Comparison of ENCODE assay signal across 11 cellular contexts in genomic region chr20:34045294-34045693, GRCh38. TPM values are rescaled to one million over a fixed set of nuclear protein-coding genes. Genes with fewer than 3 reads are reported as not detected.
DNase-seq lines count a peak whose midpoint lies in the region; ATAC-seq and TF ChIP-seq lines count a peak whose summit lies in the region.
"Had no signal": no experiment of that assay in that cellular context is flagged by ENCODE, and none has a peak within 500 bp of the region (broad histone marks: within the 10 kb centered on the region; RNA-seq: fewer than 3 reads in every experiment).

No MANE protein-coding gene starts in this region.

- H3K27me3 ChIP-seq in Caco-2 (replicated peaks; ENCODE audit: control insufficient read depth, insufficient read depth, low read length) (no peaks in the 10 kb centered on the region), gastroesophageal sphincter (no peaks in the 10 kb centered on the region), ovary (no peaks in the 10 kb centered on the region), breast epithelium (no peaks in the 10 kb centered on the region)

- no peaks in the 10 kb centered on the region for H3K9me3 Mint-ChIP-seq in Caco-2 (ENCODE audit: unreplicated experiment)
- H3K9me3 Mint-ChIP-seq: activated CD4-positive, alpha-beta T cell treated with anti-CD3 and anti-CD28 coated beads, Interleukin-2, amount 10 ng/mL, durations not matched to agents 7 days and 5 days; activated naive CD4-positive, alpha-beta T cell treated with anti-CD3 and anti-CD28 coated beads, Interleukin-2, amount 10 ng/mL, durations not matched to agents 7 days and 5 days had no signal

- H3K4me1 ChIP-seq in Caco-2 (peaks cover 42% of the 10 kb centered on the region), gastroesophageal sphincter (peaks cover 8 to 94% (median 35%) of the 10 kb centered on the region in 3 donors), ovary (ENCODE audit: insufficient read depth) (peaks cover 24% of the 10 kb centered on the region), breast epithelium (peaks cover 0 to 6% of the 10 kb centered on the region in 2 donors)

- intact Hi-C loops in Caco-2 (cut with micrococcal nuclease; ENCODE audit: unreplicated experiment) (loop anchor here (1.0 kb wide), 1 partner anchor 52 kb away; the partner anchor contains the start of gene RALY), ovary (cut with DNase I) (no loop called here), breast epithelium (cut with DNase I; ENCODE audit: low total_unique reads) (no loop called here)

- no peak overlapping the region for H3K27ac ChIP-seq in gastroesophageal sphincter
- no peak overlapping the region for H3K27ac ChIP-seq in ovary
- H3K27ac ChIP-seq in breast epithelium, result no peak overlapping the region

- peaks cover 27% of the 10 kb centered on the region for H3K36me3 Mint-ChIP-seq in Caco-2 (ENCODE audit: insufficient read depth, unreplicated experiment)

- TSS peak; percentile 54 for BruUV-seq in Caco-2 (replicated peaks; lab: Mats Ljungman, UMichigan)

- DNase-seq in Caco-2 (peak in 1 of 2 experiments; percentile 32), NCI-H2196 (lab: John Stamatoyannopoulos, UW; ENCODE audit: unreplicated experiment) (peak; percentile 56), ovary (peak in 4 of 5 donors; percentile 29 to 55 (median 48)), breast epithelium (ENCODE audit: low spot score in 2 of 2) (no peak), NCI-H1092 (lab: John Stamatoyannopoulos, UW) (no peak), GM10266 (ENCODE audit: extremely low spot score) (no peak)
- DNase-seq: activated CD4-positive, alpha-beta T cell treated with anti-CD3 and anti-CD28 coated beads, Interleukin-2, amount 10 ng/mL, durations not matched to agents 7 days and 5 days; activated naive CD4-positive, alpha-beta T cell treated with anti-CD3 and anti-CD28 coated beads, Interleukin-2, amount 10 ng/mL, durations not matched to agents 7 days and 5 days; NCI-H1105 treated with DMSO at 0.1 percent for 48 hours had no signal

- H3K36me3 ChIP-seq in Caco-2 (ENCODE audit: control insufficient read depth, insufficient read depth, low read length) (peaks cover 1% of the 10 kb centered on the region; the same call in 1 of the 2 replicates), gastroesophageal sphincter (no peaks in the 10 kb centered on the region), ovary (no peaks in the 10 kb centered on the region), breast epithelium (no peaks in the 10 kb centered on the region)

- no peak for TF ChIP-seq CTCF in Caco-2 (IDR thresholded peaks at IDR 0.05; ENCODE audit: insufficient read depth in 1 of 2, low read depth in 1 of 2, low read length in 1 of 2, severe bottlenecking in 1 of 2, unreplicated experiment in 1 of 2)
- no peak for TF ChIP-seq CTCF in gastroesophageal sphincter (IDR thresholded peaks at IDR 0.05)
- TF ChIP-seq CTCF in ovary (IDR thresholded peaks at IDR 0.05), result no peak
- no peak for TF ChIP-seq CTCF in breast epithelium (IDR thresholded peaks at IDR 0.05)
- no peak for TF ChIP-seq CTCF in GM10266 (IDR thresholded peaks at IDR 0.05; ENCODE audit: control insufficient read depth, insufficient read depth, low read depth, missing control alignments)

- TF ChIP-seq POLR2A in gastroesophageal sphincter (IDR thresholded peaks at IDR 0.05) (no peak), ovary (IDR thresholded peaks at IDR 0.05) (no peak), breast epithelium (IDR thresholded peaks at IDR 0.05) (no peak)

- H3K4me3 ChIP-seq in Caco-2 (ENCODE audit: low read depth, low read length), result no peak overlapping the region
- no peak overlapping the region for H3K4me3 ChIP-seq in gastroesophageal sphincter
- no peak overlapping the region for H3K4me3 ChIP-seq in ovary
- no peak overlapping the region for H3K4me3 ChIP-seq in breast epithelium

- H3K9me3 ChIP-seq in Caco-2, result no peaks in the 10 kb centered on the region
- no peaks in the 10 kb centered on the region for H3K9me3 ChIP-seq in gastroesophageal sphincter
- H3K9me3 ChIP-seq in ovary, result no peaks in the 10 kb centered on the region
- no peaks in the 10 kb centered on the region for H3K9me3 ChIP-seq in breast epithelium

- H3K4me3 Mint-ChIP-seq in Caco-2 (ENCODE audit: unreplicated experiment), result no peak overlapping the region
- H3K4me3 Mint-ChIP-seq: activated CD4-positive, alpha-beta T cell treated with anti-CD3 and anti-CD28 coated beads, Interleukin-2, amount 10 ng/mL, durations not matched to agents 7 days and 5 days; activated naive CD4-positive, alpha-beta T cell treated with anti-CD3 and anti-CD28 coated beads, Interleukin-2, amount 10 ng/mL, durations not matched to agents 7 days and 5 days had no signal

- H3K27me3 Mint-ChIP-seq in Caco-2 (ENCODE audit: insufficient read depth, unreplicated experiment), result no peaks in the 10 kb centered on the region
- H3K27me3 Mint-ChIP-seq: activated CD4-positive, alpha-beta T cell treated with anti-CD3 and anti-CD28 coated beads, Interleukin-2, amount 10 ng/mL, durations not matched to agents 7 days and 5 days; activated naive CD4-positive, alpha-beta T cell treated with anti-CD3 and anti-CD28 coated beads, Interleukin-2, amount 10 ng/mL, durations not matched to agents 7 days and 5 days had no signal

- H3K27ac Mint-ChIP-seq in Caco-2 (ENCODE audit: unreplicated experiment), result peak overlapping the region; percentile 17
- H3K27ac Mint-ChIP-seq: activated CD4-positive, alpha-beta T cell treated with anti-CD3 and anti-CD28 coated beads, Interleukin-2, amount 10 ng/mL, durations not matched to agents 7 days and 5 days; activated naive CD4-positive, alpha-beta T cell treated with anti-CD3 and anti-CD28 coated beads, Interleukin-2, amount 10 ng/mL, durations not matched to agents 7 days and 5 days had no signal

- CTCF ChIA-PET in Caco-2 (lab: Charles Lee), result interaction anchor here (1.9 kb wide), 1 partner anchor 24 kb away, joined by 7 read pairs; no protein-coding TSS in a partner anchor

- ATAC-seq in gastroesophageal sphincter (peak; percentile 41), HG02588 (IDR thresholded peaks at IDR 0.05; ENCODE audit: unreplicated experiment) (no peak)

- TF ChIP-seq EP300 in gastroesophageal sphincter (IDR thresholded peaks at IDR 0.05) (no peak), ovary (IDR thresholded peaks at IDR 0.05) (no peak)

- peaks cover 32% of the 10 kb centered on the region for H3K4me1 Mint-ChIP-seq in Caco-2 (ENCODE audit: low read depth, unreplicated experiment)

- POLR2A ChIA-PET in Caco-2 (lab: Charles Lee), result interaction anchor here (1.3 to 1.9 kb wide), 2 partner anchors 52 to 67 kb away, joined by 5 to 19 read pairs; partner anchors contain the start of genes EIF2S2 and RALY

- WGBS in gastroesophageal sphincter (ENCODE audit: low coverage in 1 of 2), 2 donors, result 4 to 6% methylated on average over 2 of the region's 2 CpGs
- 0 to 2% (median 2%) methylated on average over 2 of the region's 2 CpGs for WGBS in ovary, 3 donors

RNA-seq across cellular contexts. Expression of gene RALY, which starts 51.6 kb away (rescaled TPM):
- 298 and 307 TPM in 2 replicates for total RNA-seq in Caco-2 (2022)
- 100 to 1,000 TPM in 1 of 4 donors, 10 to 100 TPM in 3; 76.6 to 124 (median 98.8) TPM for total RNA-seq in gastroesophageal sphincter
- total RNA-seq in ovary, result 100 to 1,000 TPM in 4 of 7 donors, 10 to 100 TPM in 3; 51.7 to 124 (median 105) TPM
- 100 to 1,000 TPM in 1 of 2 donors, 10 to 100 TPM in 1; 68.9 to 131 TPM for polyA plus RNA-seq in ovary
- total RNA-seq in breast epithelium, result 100 to 1,000 TPM in 1 of 3 donors, 10 to 100 TPM in 2; 73.5 to 120 (median 96.4) TPM

Comparison
In these comparisons a context has a peak if more than half of its experiments do, and no peak if none do; other contexts are left out.
1. DNase-seq: peak in NCI-H2196 (single experiment) and ovary (4 of 5); none in breast epithelium (0 of 2), NCI-H1092 (single experiment) and GM10266 (single experiment).